In genomic region chr11:119737678-119738439, GRCh38 we compare ENCODE assay signal across 16 cellular contexts.
"Had no signal": no experiment of that assay in that cellular context is flagged by ENCODE, and none has a peak within 500 bp of the region (broad histone marks: within the 10 kb centered on the region; RNA-seq: fewer than 3 reads in every experiment).

No MANE protein-coding gene starts in this region.

- H3K27ac Mint-ChIP-seq: type B pancreatic cell had no signal

- H3K36me3 Mint-ChIP-seq: naive thymus-derived CD8-positive, alpha-beta T cell; type B pancreatic cell had no signal

- H3K9me3 ChIP-seq: heart right ventricle, ovary, right atrium auricular region, sigmoid colon had no signal

- ATAC-seq: heart right ventricle; naive thymus-derived CD8-positive, alpha-beta T cell had no signal

- H3K36me3 ChIP-seq: heart right ventricle, ovary, right atrium auricular region, sigmoid colon had no signal

- H3K27me3 ChIP-seq: ovary, right atrium auricular region had no signal

- DNase-seq: cortex of kidney; dorsolateral prefrontal cortex; effector CD8-positive, alpha-beta T cell; foreskin melanocyte; heart right ventricle; kidney glomerular epithelial cell; mesendoderm; naive thymus-derived CD8-positive, alpha-beta T cell; ovary; sigmoid colon; stimulated activated CD4-positive, alpha-beta T cell treated with anti-CD3 and anti-CD28 coated beads, Interleukin-12 subunit alpha, Interleukin-12 subunit beta, amount 100 ng/mL, for 4 hours; stimulated activated naive CD4-positive, alpha-beta T cell treated with Interleukin-2 at 50 U/mL for 16 hours had no signal

- H3K27ac ChIP-seq: heart right ventricle, ovary, right atrium auricular region, sigmoid colon, skin epidermis had no signal

- H3K4me3 Mint-ChIP-seq: naive thymus-derived CD8-positive, alpha-beta T cell; neural crest cell; type B pancreatic cell had no signal

- H3K4me3 ChIP-seq: dorsolateral prefrontal cortex, heart right ventricle, ovary, right atrium auricular region, sigmoid colon, skin epidermis had no signal
